In genomic region chr2:68832161-68832869, GRCh38 we compare ENCODE assay signal across 8 cellular contexts. TPM values are rescaled to one million over a fixed set of nuclear protein-coding genes. Genes with fewer than 3 reads are reported as not detected.
DNase-seq lines count a peak whose midpoint lies in the region; ATAC-seq, FAIRE-seq and TF ChIP-seq lines count a peak whose summit lies in the region.

No MANE protein-coding gene starts in this region.

- H2AFZ ChIP-seq in K562 (ENCODE audit: low read depth, low read length) = peak overlapping the region; percentile 96

- in situ Hi-C loops in K562 (cut with MboI) = loop anchor here (10.0 kb wide), 1 partner anchor 368 kb away; the partner anchor contains the start of genes APLF and FBXO48

- no peaks in the 10 kb centered on the region for H3K9me1 ChIP-seq in K562 (ENCODE audit: control insufficient read depth, insufficient read depth, low read length)

- H3K4me2 ChIP-seq in K562 (ENCODE audit: insufficient read depth, low read length) = peak overlapping the region; percentile 55

- no peaks in the 10 kb centered on the region for H3K27me3 ChIP-seq in K562 (ENCODE audit: control insufficient read depth in 2 of 2, insufficient read depth in 2 of 2, low read length in 2 of 2)

- CTCF ChIA-PET in RWPE1 (lab: Yijun Ruan, JAX) = no interaction called here
- CTCF ChIA-PET in K562 (lab: Yijun Ruan, JAX; ENCODE audit: low intra/inter-chr PET ratio) = no interaction called here

- H3K27ac ChIP-seq in RWPE1 (no peak overlapping the region), K562 (ENCODE audit: extremely low read depth, low read depth, low read length) (peak overlapping the region; percentile 78)

- H3K4me1 ChIP-seq in K562 (replicated peaks in 1 of 2; ENCODE audit: control insufficient read depth in 2 of 2, insufficient read depth in 2 of 2, low read length in 2 of 2) = peaks cover 23 to 64% of the 10 kb centered on the region in 2 experiments

- peak overlapping the region; percentile 39 to 48; a peak in 3 of 4 replicates for H3K9ac ChIP-seq in K562 (ENCODE audit: insufficient read depth in 1 of 2, low read depth in 2 of 2, low read length in 2 of 2)

- 0 out of 2 replicates have a peak, but pooled peaks have one; percentile 42 for TF ChIP-seq POLR2A in K562 (conservative IDR thresholded peaks at IDR 0.05)

- no peaks in the 10 kb centered on the region for H3K36me3 ChIP-seq in K562 (ENCODE audit: control insufficient read depth, insufficient read depth, low read length)

- ATAC-seq in GM18861 (IDR thresholded peaks at IDR 0.05; ENCODE audit: unreplicated experiment) (peak; percentile 50), HG02981 (IDR thresholded peaks at IDR 0.05; ENCODE audit: unreplicated experiment) (peak; percentile 70), K562 (peak; percentile 71), left lobe of liver (peak; percentile 46)

- DNase-seq in RWPE1 (ENCODE audit: low spot score) (peak; percentile 41), K562 (ENCODE audit: extremely low read depth in 1 of 4, low spot score in 3 of 4) (peak; percentile 29 to 77 (median 50)), left lobe of liver (ENCODE audit: low spot score) (no peak), DMS153 treated with DMSO at 0.1 percent for 48 hours (lab: John Stamatoyannopoulos, UW; ENCODE audit: unreplicated experiment) (no peak), amniotic stem cell (lab: John Stamatoyannopoulos, UW) (no peak)
- DNase-seq in stimulated activated CD8-positive, alpha-beta memory T cell treated with anti-CD3 and anti-CD28 coated beads, Interleukin-2, amount 100 ng/mL, for 48 hours (ENCODE audit: low read depth in 2 of 2) = peak; percentile 37 to 54

- H3K9me3 ChIP-seq in K562 (replicated peaks; ENCODE audit: control insufficient read depth, insufficient read depth, low read depth, low read length) = no peaks in the 10 kb centered on the region

- 20% methylated on average over 8 of the region's 8 CpGs for WGBS in K562 (ENCODE audit: insufficient coverage, low coverage, missing lambda C conversion rate)

- TF ChIP-seq RAD21 in K562 (CRISPR knock-in tag; conservative IDR thresholded peaks at IDR 0.05 in 1 of 2, IDR thresholded peaks at IDR 0.05 in 1 of 2) = no peak

- H3K79me2 ChIP-seq in K562 (ENCODE audit: control insufficient read depth, insufficient read depth, low read length) = no peaks in the 10 kb centered on the region

- FAIRE-seq in K562 (lab: Jason Lieb, UNC) = peak; percentile 69

- BruUV-seq in K562 (replicated peaks; lab: Mats Ljungman, UMichigan) = no TSS peak

- H3K4me3 ChIP-seq in K562 = no peak overlapping the region

- TF ChIP-seq CTCF in RWPE1 (conservative IDR thresholded peaks at IDR 0.05; ENCODE audit: low read depth) (no peak), K562 (IDR thresholded peaks at IDR 0.05 in 2 of 3, conservative IDR thresholded peaks at IDR 0.05 in 1 of 3; ENCODE audit: insufficient read depth in 2 of 3, low read depth in 1 of 3, low read length in 3 of 3) (no peak)

- POLR2A ChIA-PET in RWPE1 (lab: Yijun Ruan, JAX; ENCODE audit: low non-redundant PET) = no interaction called here
- POLR2A ChIA-PET in K562 (lab: Yijun Ruan, JAX) = interaction anchor here (0.8 kb wide), 2 partner anchors 14 to 76 kb away, joined by 3 read pairs; no protein-coding TSS in a partner anchor

- H4K20me1 ChIP-seq in K562 (replicated peaks; ENCODE audit: control insufficient read depth, insufficient read depth, low read length) = no peaks in the 10 kb centered on the region

- intact Hi-C loops in K562 (cut with micrococcal nuclease) = no loop called here

- no peak; the same call in 1 of the 2 replicates for TF ChIP-seq EP300 in K562 (IDR thresholded peaks at IDR 0.05; ENCODE audit: low read length)

TF ChIP-seq in K562, 482 proteins besides CTCF, POLR2A, EP300 and RAD21 (continues in another document):
- TF ChIP-seq SPI1 (IDR thresholded peaks at IDR 0.05; ENCODE audit: borderline replicate concordance, low read depth, low read length) (peak; percentile 54), ZBTB17 (CRISPR knock-in tag; IDR thresholded peaks at IDR 0.05) (0 out of 2 replicates have a peak, but pooled peaks have one; percentile 9), DPF2 (IDR thresholded peaks at IDR 0.05) (peak; percentile 27; the same call in 1 of the 2 replicates), U2AF2 (optimal IDR thresholded peaks at IDR 0.05; ENCODE audit: low read depth, low read length) (no peak), CREB3 (tag; conservative IDR thresholded peaks at IDR 0.05; ENCODE audit: low read depth) (no peak), RCOR1 (IDR thresholded peaks at IDR 0.05; ENCODE audit: borderline replicate concordance in 1 of 2, low read depth in 2 of 2, low read length in 2 of 2) (0 out of 4 replicates have a peak, but pooled peaks of 1 of the 2 experiments have one; percentile 7), ATF3 (IDR thresholded peaks at IDR 0.05) (peak; percentile 84), ATF3 (CRISPR knock-in tag; conservative IDR thresholded peaks at IDR 0.05) (0 out of 2 replicates have a peak, but pooled peaks have one; percentile 49), ZNF561 (CRISPR knock-in tag; conservative IDR thresholded peaks at IDR 0.05) (no peak), MTA3 (IDR thresholded peaks at IDR 0.05; ENCODE audit: borderline replicate concordance) (0 out of 2 replicates have a peak, but pooled peaks have one; percentile 13), ZNF584 (CRISPR knock-in tag; IDR thresholded peaks at IDR 0.05; ENCODE audit: low read depth) (peak; percentile 92), TOE1 (IDR thresholded peaks at IDR 0.05; ENCODE audit: borderline replicate concordance) (peak; percentile 66; the same call in 1 of the 2 replicates), TOE1 (CRISPR knock-in tag; IDR thresholded peaks at IDR 0.05; ENCODE audit: borderline replicate concordance, low read depth) (no peak), FOSL1 (tag; conservative IDR thresholded peaks at IDR 0.05) (peak; percentile 71), ZKSCAN8 (CRISPR knock-in tag; IDR thresholded peaks at IDR 0.05) (peak; percentile 17; the same call in 1 of the 2 replicates), SMAD4 (CRISPR knock-in tag; conservative IDR thresholded peaks at IDR 0.05) (0 out of 2 replicates have a peak, but pooled peaks have one; percentile 44), POLR2B (IDR thresholded peaks at IDR 0.05; ENCODE audit: low read depth, partially characterized antibody) (no peak), JUND (IDR thresholded peaks at IDR 0.05; ENCODE audit: borderline replicate concordance, low read depth, low read length) (peak; percentile 69; the same call in 1 of the 2 replicates), JUND (tag; IDR thresholded peaks at IDR 0.05; ENCODE audit: borderline replicate concordance, low read depth, low read length) (no peak; the same call in 1 of the 3 replicates), LEF1 (IDR thresholded peaks at IDR 0.05) (peak; percentile 43; the same call in 1 of the 2 replicates), E2F6 (IDR thresholded peaks at IDR 0.05; ENCODE audit: borderline replicate concordance in 1 of 2, extremely low read depth in 1 of 2, insufficient read depth in 1 of 2, insufficient read length in 1 of 2, low read depth in 1 of 2, low read length in 1 of 2, poor library complexity in 1 of 2, severe bottlenecking in 1 of 2) (peak in 1 of 2 experiments; percentile 58), DMBX1 (CRISPR knock-in tag; IDR thresholded peaks at IDR 0.05; ENCODE audit: borderline replicate concordance) (0 out of 2 replicates have a peak, but pooled peaks have one; percentile 12)

RNA-seq across cellular contexts. Expression of gene BMP10, which starts 38.9 kb away (rescaled TPM):
- 0.86 and 1.8 TPM in 2 replicates for total RNA-seq in K562 (2011; cell fraction: chromatin; rRNA removed; ENCODE audit: low replicate concordance)
- 1.1 and 1.3 TPM in 2 replicates for total RNA-seq in K562 (2011; cell fraction: nucleolus; rRNA removed)
- total RNA-seq in K562 (2011; cell fraction: nucleoplasm; rRNA removed) = 1.6 and 2.1 TPM in 2 replicates
- 0.59 and 0.69 TPM in 2 replicates for total RNA-seq in K562 (2014; rRNA removed)
- total RNA-seq in K562 (2014; rRNA removed; fragmentation: Illumina TruSeq; extraction: Trizol) = 0.73 and 1.3 TPM in 2 replicates
- total RNA-seq in K562 (2015; rRNA removed; fragmentation: Illumina TruSeq; extraction: Trizol) = 0.43 and 0.45 TPM in 2 replicates
- total RNA-seq in K562 (2021) = 0.89 and 0.91 TPM in 2 replicates
- 0.18 and 0.40 TPM in 2 replicates for polyA plus RNA-seq in K562 (2011; rRNA removed)
- 0.16 and 0.21 TPM in 2 replicates for polyA plus RNA-seq in K562 (2011; cell fraction: cytosol; rRNA removed)
- polyA plus RNA-seq in K562 (2011; cell fraction: nucleus; rRNA removed) = 0.18 and 0.81 TPM in 2 replicates
- 0.50 and 0.60 TPM in 2 replicates for polyA plus RNA-seq in K562 (2012)
- polyA plus RNA-seq in K562 (2014; fragmentation: Illumina TruSeq; extraction: Trizol) = 0.73 and 1.2 TPM in 2 replicates
- under 1 TPM; 0.11 to 0.29 TPM for polyA plus RNA-seq in K562 (2014; fragmentation: Nextera tagmentation; extraction: Ambion mirVana)
- polyA plus RNA-seq in K562 (2014; rRNA removed) = 0.15 and 1.1 TPM in 2 replicates
- 0.27 and 1.6 TPM in 2 replicates for polyA minus RNA-seq in K562 (2011; rRNA and poly(A)+ RNA removed)
- polyA minus RNA-seq in K562 (2011; cell fraction: cytosol; rRNA and poly(A)+ RNA removed) = 1.5 TPM in 1 of 2 replicates, not detected in the other
- polyA minus RNA-seq in K562 (2011; cell fraction: nucleus; rRNA and poly(A)+ RNA removed) = 0.22 and 1.3 TPM in 2 replicates
- total RNA-seq in left lobe of liver = 6.1 TPM

Comparison
In these comparisons a context has a peak if more than half of its experiments do, and no peak if none do; other contexts are left out.
1. DNase-seq: peak in RWPE1 (single experiment), K562 (4 of 4) and stimulated activated CD8-positive, alpha-beta memory T cell treated with anti-CD3 and anti-CD28 coated beads, Interleukin-2, amount 100 ng/mL, for 48 hours (2 of 2); none in left lobe of liver (single experiment), DMS153 treated with DMSO at 0.1 percent for 48 hours (single experiment) and amniotic stem cell (single experiment).
2. Peak in every context shown above with its lines, with median percentiles within 50 percentile points of each other: ATAC-seq.